ENCODE assay signal across 8 cellular contexts in genomic region chr11:122656073-122656630, GRCh38. TPM values are rescaled to one million over a fixed set of nuclear protein-coding genes. Genes with fewer than 3 reads are reported as not detected.
DNase-seq lines count a peak whose midpoint lies in the region; ATAC-seq and TF ChIP-seq lines count a peak whose summit lies in the region.

No MANE protein-coding gene starts in this region.

- H3K4me1 ChIP-seq in mesodermal cell (ENCODE audit: control insufficient read depth, insufficient read depth, low read length, poor library complexity, severe bottlenecking) = peaks cover 23% of the 10 kb centered on the region

- peak; percentile 50 for DNase-seq in HFFc6
- peak; percentile 57 for DNase-seq in NAMALWA (ENCODE audit: low spot score)
- DNase-seq in activated CD8-positive, alpha-beta T cell treated with anti-CD3 and anti-CD28 coated beads for 36 hours = peak; percentile 67
- peak; percentile 31 for DNase-seq in effector CD4-positive, alpha-beta T cell
- peak; percentile 25 to 34 for DNase-seq in stimulated activated CD8-positive, alpha-beta memory T cell treated with anti-CD3 and anti-CD28 coated beads, Interleukin-7, amount 100 ng/mL, for 48 hours (ENCODE audit: extremely low read depth in 1 of 2, low read depth in 1 of 2)
- no peak for DNase-seq in GM19238 (ENCODE audit: insufficient read length, low spot score)

- H3K27ac ChIP-seq in mesodermal cell (ENCODE audit: low read depth, low read length, severe bottlenecking) = peak overlapping the region; percentile 82

- POLR2A ChIA-PET in activated CD8-positive, alpha-beta T cell treated with anti-CD3 and anti-CD28 coated beads for 36 hours (lab: Charles Lee) = interaction anchor here (1.0 to 3.8 kb wide), 19 partner anchors 10 to 200 kb away, joined by 3 to 32 read pairs (median 4); no protein-coding TSS in a partner anchor

- 0 to 1% methylated on average over 50 to 64 of the region's 66 CpGs for WGBS in mesodermal cell (ENCODE audit: insufficient coverage in 2 of 2), 2 experiments

- peak overlapping the region; percentile 89 for H3K27ac Mint-ChIP-seq in HFFc6
- peak overlapping the region; percentile 91 for H3K27ac Mint-ChIP-seq in activated CD8-positive, alpha-beta T cell treated with anti-CD3 and anti-CD28 coated beads for 36 hours

- H3K36me3 ChIP-seq in mesodermal cell (ENCODE audit: control insufficient read depth, insufficient read depth, low read length) = peaks cover 17% of the 10 kb centered on the region

- no peaks in the 10 kb centered on the region for H3K27me3 Mint-ChIP-seq in HFFc6 (ENCODE audit: insufficient read depth)
- no peaks in the 10 kb centered on the region for H3K27me3 Mint-ChIP-seq in activated CD8-positive, alpha-beta T cell treated with anti-CD3 and anti-CD28 coated beads for 36 hours

- peaks cover 9% of the 10 kb centered on the region for H3K36me3 Mint-ChIP-seq in HFFc6 (ENCODE audit: low read depth)
- H3K36me3 Mint-ChIP-seq in activated CD8-positive, alpha-beta T cell treated with anti-CD3 and anti-CD28 coated beads for 36 hours (ENCODE audit: low read depth) = peaks cover 10% of the 10 kb centered on the region

- peaks cover 61% of the 10 kb centered on the region for H3K4me1 Mint-ChIP-seq in HFFc6 (ENCODE audit: low read depth)
- H3K4me1 Mint-ChIP-seq in activated CD8-positive, alpha-beta T cell treated with anti-CD3 and anti-CD28 coated beads for 36 hours (ENCODE audit: low read depth) = peaks cover 36% of the 10 kb centered on the region

- CTCF ChIA-PET in activated CD8-positive, alpha-beta T cell treated with anti-CD3 and anti-CD28 coated beads for 36 hours (lab: Charles Lee) = interaction anchor here (0.6 to 5.6 kb wide), 36 partner anchors 8 to 198 kb away, joined by 3 to 88 read pairs (median 6); no protein-coding TSS in a partner anchor

- peaks cover 6% of the 10 kb centered on the region for H3K9me3 ChIP-seq in mesodermal cell (ENCODE audit: control insufficient read depth, low read length)

- peaks cover 4% of the 10 kb centered on the region; the same call in 1 of the 2 replicates for H3K9me3 Mint-ChIP-seq in HFFc6
- no peaks in the 10 kb centered on the region for H3K9me3 Mint-ChIP-seq in activated CD8-positive, alpha-beta T cell treated with anti-CD3 and anti-CD28 coated beads for 36 hours

- TF ChIP-seq CTCF in GM12874 (IDR thresholded peaks at IDR 0.05; ENCODE audit: insufficient read depth, low read depth, low read length) (0 out of 2 replicates have a peak, but pooled peaks have one; percentile 0), HFFc6 (IDR thresholded peaks at IDR 0.05) (no peak; the same call in 1 of the 2 replicates)
- TF ChIP-seq CTCF in activated CD8-positive, alpha-beta T cell treated with anti-CD3 and anti-CD28 coated beads for 36 hours (IDR thresholded peaks at IDR 0.05) = no peak

- H3K4me3 ChIP-seq in mesodermal cell (ENCODE audit: extremely low read depth, insufficient read depth, low read length, poor library complexity, severe bottlenecking) = peak overlapping the region; percentile 78

- intact Hi-C loops in activated CD8-positive, alpha-beta T cell treated with anti-CD3 and anti-CD28 coated beads for 36 hours (cut with micrococcal nuclease) = loop anchor here (5.0 kb wide), 1 partner anchor 101 kb away; no protein-coding TSS in a partner anchor

- peak overlapping the region; percentile 99 for H3K4me3 Mint-ChIP-seq in HFFc6
- peak overlapping the region; percentile 97 for H3K4me3 Mint-ChIP-seq in activated CD8-positive, alpha-beta T cell treated with anti-CD3 and anti-CD28 coated beads for 36 hours

- ATAC-seq in activated CD8-positive, alpha-beta T cell treated with anti-CD3 and anti-CD28 coated beads for 36 hours = peak; percentile 63

RNA-seq across cellular contexts. Expression of gene UBASH3B, which starts 0.6 kb away (rescaled TPM):
- 10 to 100 TPM; 44.6 to 60.4 (median 52.9) TPM for total RNA-seq in HFFc6 (2021; fragmentation: NEBNext Ultra II Directional; extraction: Animal tissue kit (Norgen Biotek cat#: 25700))
- total RNA-seq in activated CD8-positive, alpha-beta T cell treated with anti-CD3 and anti-CD28 coated beads for 36 hours = 10 to 100 TPM; 36.1 to 40.6 TPM
- polyA plus RNA-seq in mesodermal cell (2013, experiment 1 of 2) = 18.6 TPM
- polyA plus RNA-seq in mesodermal cell (2013, experiment 2 of 2) = 11.6 TPM
